27 cellular contexts compared by ENCODE assay signal in genomic region chr3:51610708-51611107, GRCh38.
"Had no signal": no experiment of that assay in that cellular context is flagged by ENCODE, and none has a peak within 500 bp of the region (broad histone marks: within the 10 kb centered on the region; RNA-seq: fewer than 3 reads in every experiment).

No MANE protein-coding gene starts in this region.

- H3K27ac Mint-ChIP-seq: memory B cell; mesothelial cell of epicardium; natural killer cell treated with Interleukin-12 subunit alpha and Interleukin-12 subunit beta and Interleukin-15 and Interleukin-18, amount 100 ng/mL, for 72 hours; neural progenitor cell; stimulated activated effector memory CD8-positive, alpha-beta T cell treated with anti-CD3 and anti-CD28 coated beads, Interleukin-12 subunit alpha, Interleukin-12 subunit beta, amount 100 ng/mL, for 72 hours had no signal

- H3K27ac ChIP-seq: coronary artery, esophagus muscularis mucosa, hepatocyte, neural progenitor cell, prostate gland, right atrium auricular region, stomach, vagina had no signal

- H3K36me3 ChIP-seq: neural progenitor cell, prostate gland, right atrium auricular region, thyroid gland, vagina had no signal

- H3K4me2 ChIP-seq: hepatocyte, neural progenitor cell, smooth muscle cell had no signal

- ATAC-seq: left lobe of liver; mucosa of descending colon; natural killer cell treated with Interleukin-12 subunit alpha and Interleukin-12 subunit beta and Interleukin-15 and Interleukin-18, amount 100 ng/mL, for 72 hours; sciatic nerve; stimulated activated effector memory CD8-positive, alpha-beta T cell treated with anti-CD3 and anti-CD28 coated beads, Interleukin-12 subunit alpha, Interleukin-12 subunit beta, amount 100 ng/mL, for 72 hours had no signal

- H3K9ac ChIP-seq: neural progenitor cell had no signal

- H3K36me3 Mint-ChIP-seq: natural killer cell treated with Interleukin-12 subunit alpha and Interleukin-12 subunit beta and Interleukin-15 and Interleukin-18, amount 100 ng/mL, for 72 hours; stimulated activated effector memory CD8-positive, alpha-beta T cell treated with anti-CD3 and anti-CD28 coated beads, Interleukin-12 subunit alpha, Interleukin-12 subunit beta, amount 100 ng/mL, for 72 hours had no signal

- H3K27me3 ChIP-seq: esophagus muscularis mucosa, hepatocyte, neural progenitor cell, right atrium auricular region, stomach, thyroid gland, vagina had no signal

- H3K9me3 ChIP-seq: esophagus muscularis mucosa, mucosa of descending colon, prostate gland, right atrium auricular region, stomach, thyroid gland, vagina had no signal

- H3K4me1 ChIP-seq: neural progenitor cell, prostate gland, right atrium auricular region, vagina had no signal

- H3K4me3 ChIP-seq: coronary artery, esophagus muscularis mucosa, hepatocyte, lung, mucosa of descending colon, neural progenitor cell, prostate gland, right atrium auricular region, smooth muscle cell, stomach, thyroid gland, vagina had no signal

- H3K4me1 Mint-ChIP-seq: mesothelial cell of epicardium had no signal

- H2AFZ ChIP-seq: hepatocyte, neural progenitor cell had no signal

- H3K27me3 Mint-ChIP-seq: memory B cell; naive B cell; natural killer cell treated with Interleukin-12 subunit alpha and Interleukin-12 subunit beta and Interleukin-15 and Interleukin-18, amount 100 ng/mL, for 72 hours had no signal

- DNase-seq: dermis blood vessel endothelial cell; effector memory CD4-positive, alpha-beta T cell; kidney; mucosa of descending colon; naive B cell; stimulated activated CD4-positive, alpha-beta T cell treated with anti-CD3 and anti-CD28 coated beads, Interleukin-12 subunit alpha, Interleukin-12 subunit beta, amount 100 ng/mL, for 4 hours; stimulated activated CD4-positive, alpha-beta T cell treated with anti-CD3 and anti-CD28 coated beads, Interleukin-1b, Interleukin-23, amount 100 ng/mL, for 48 hours; stimulated activated CD4-positive, alpha-beta T cell treated with anti-CD3 and anti-CD28 coated beads, Interleukin-4, amount 100 ng/mL, for 1 hour; stimulated activated naive CD4-positive, alpha-beta T cell treated with Interleukin-2 at 50 U/mL for 16 hours; stomach; thyroid gland; trophoblast cell had no signal

- H3K4me3 Mint-ChIP-seq: memory B cell; mesothelial cell of epicardium; naive B cell; natural killer cell treated with Interleukin-12 subunit alpha and Interleukin-12 subunit beta and Interleukin-15 and Interleukin-18, amount 100 ng/mL, for 72 hours; neural progenitor cell; stimulated activated effector memory CD8-positive, alpha-beta T cell treated with anti-CD3 and anti-CD28 coated beads, Interleukin-12 subunit alpha, Interleukin-12 subunit beta, amount 100 ng/mL, for 72 hours had no signal
